ENCODE assay signal across 12 cellular contexts in genomic region chr21:37159053-37159776, GRCh38.
DNase-seq lines count a peak whose midpoint lies in the region; ATAC-seq and TF ChIP-seq lines count a peak whose summit lies in the region.
"Had no signal": no experiment of that assay in that cellular context is flagged by ENCODE, and none has a peak within 500 bp of the region (broad histone marks: within the 10 kb centered on the region; RNA-seq: fewer than 3 reads in every experiment).

No MANE protein-coding gene starts in this region.

- peak; percentile 73 for DNase-seq in activated CD4-positive, alpha-beta T cell treated with anti-CD3 and anti-CD28 coated beads for 36 hours
- DNase-seq in activated CD4-positive, alpha-beta T cell treated with anti-CD3 and anti-CD28 coated beads, Interleukin-2, amount 50 U/mL, for 4 hours = no peak
- DNase-seq in activated CD4-positive, alpha-beta T cell treated with anti-CD3 and anti-CD28 coated beads, Interleukin-2, amount 50 U/mL, for 48 hours = peak; percentile 36 to 39
- peak; percentile 5 for DNase-seq in stimulated activated CD4-positive, alpha-beta T cell treated with anti-CD3 and anti-CD28 coated beads, Interleukin-4, amount 100 ng/mL, for 24 hours
- no peak for DNase-seq in NCI-H1436 treated with DMSO at 0.1 percent for 48 hours (lab: John Stamatoyannopoulos, UW)
- DNase-seq in NCI-H69 (lab: John Stamatoyannopoulos, UW) = no peak
- DNase-seq in CD4-positive, alpha-beta T cell = no peak
- DNase-seq: central memory CD4-positive, alpha-beta T cell; Karpas-422; NCI-H446 treated with DMSO at 0.1 percent for 48 hours; SIG-M5 had no signal

- peak overlapping the region; percentile 0 for H3K4me3 Mint-ChIP-seq in activated CD4-positive, alpha-beta T cell treated with anti-CD3 and anti-CD28 coated beads for 36 hours
- H3K4me3 Mint-ChIP-seq in CD4-positive, alpha-beta T cell = no peak overlapping the region

- no peak overlapping the region for H3K27ac ChIP-seq in CD4-positive, alpha-beta T cell (ENCODE audit: low read depth, low read length)

- POLR2A ChIA-PET in activated CD4-positive, alpha-beta T cell treated with anti-CD3 and anti-CD28 coated beads for 36 hours (lab: Charles Lee) = interaction anchor here (0.6 kb wide), 1 partner anchor 405 kb away, joined by 3 read pairs; no protein-coding TSS in a partner anchor
- POLR2A ChIA-PET in CD4-positive, alpha-beta T cell (lab: Charles Lee) = no interaction called here

- no peak for TF ChIP-seq CTCF in CD4-positive, alpha-beta T cell (IDR thresholded peaks at IDR 0.05)

- H3K36me3 Mint-ChIP-seq in activated CD4-positive, alpha-beta T cell treated with anti-CD3 and anti-CD28 coated beads for 36 hours (ENCODE audit: low read depth) = peaks cover 47% of the 10 kb centered on the region
- H3K36me3 Mint-ChIP-seq in CD4-positive, alpha-beta T cell (ENCODE audit: low read depth) = peaks cover 90% of the 10 kb centered on the region

- no peaks in the 10 kb centered on the region for H3K9me3 ChIP-seq in CD4-positive, alpha-beta T cell (ENCODE audit: control insufficient read depth, low read length)

- H3K27me3 Mint-ChIP-seq in activated CD4-positive, alpha-beta T cell treated with anti-CD3 and anti-CD28 coated beads for 36 hours = no peaks in the 10 kb centered on the region
- no peaks in the 10 kb centered on the region for H3K27me3 Mint-ChIP-seq in CD4-positive, alpha-beta T cell

- peaks cover 13% of the 10 kb centered on the region for H3K4me1 Mint-ChIP-seq in activated CD4-positive, alpha-beta T cell treated with anti-CD3 and anti-CD28 coated beads for 36 hours
- H3K4me1 Mint-ChIP-seq in CD4-positive, alpha-beta T cell (ENCODE audit: low read depth) = no peaks in the 10 kb centered on the region

- intact Hi-C loops in activated CD4-positive, alpha-beta T cell treated with anti-CD3 and anti-CD28 coated beads for 36 hours (cut with DNase I, micrococcal nuclease) = loop anchor here in 1 of 2 experiments (2.0 kb wide), 1 partner anchor 62 kb away; no protein-coding TSS in a partner anchor
- intact Hi-C loops in CD4-positive, alpha-beta T cell (cut with DNase I, micrococcal nuclease) = no loop called here

- ATAC-seq in activated CD4-positive, alpha-beta T cell treated with anti-CD3 and anti-CD28 coated beads for 36 hours = peak; percentile 96
- ATAC-seq in GM19452 (IDR thresholded peaks at IDR 0.05; ENCODE audit: unreplicated experiment) = peak; percentile 66
- ATAC-seq in CD4-positive, alpha-beta T cell (ENCODE audit: poor library complexity) = no peak

- H3K27ac Mint-ChIP-seq in activated CD4-positive, alpha-beta T cell treated with anti-CD3 and anti-CD28 coated beads for 36 hours = peak overlapping the region; percentile 88
- no peak overlapping the region for H3K27ac Mint-ChIP-seq in CD4-positive, alpha-beta T cell

- H3K27me3 ChIP-seq in CD4-positive, alpha-beta T cell (ENCODE audit: control insufficient read depth, insufficient read depth, low read length) = no peaks in the 10 kb centered on the region

- no peaks in the 10 kb centered on the region for H3K9me3 Mint-ChIP-seq in activated CD4-positive, alpha-beta T cell treated with anti-CD3 and anti-CD28 coated beads for 36 hours (ENCODE audit: low read depth)
- H3K9me3 Mint-ChIP-seq in CD4-positive, alpha-beta T cell = no peaks in the 10 kb centered on the region

- CTCF ChIA-PET in activated CD4-positive, alpha-beta T cell treated with anti-CD3 and anti-CD28 coated beads for 36 hours (lab: Charles Lee) = no interaction called here
- CTCF ChIA-PET in CD4-positive, alpha-beta T cell (lab: Charles Lee) = no interaction called here

Comparison
In these comparisons a context has a peak if more than half of its experiments do, and no peak if none do; other contexts are left out.
1. DNase-seq: peak in activated CD4-positive, alpha-beta T cell treated with anti-CD3 and anti-CD28 coated beads for 36 hours (single experiment), activated CD4-positive, alpha-beta T cell treated with anti-CD3 and anti-CD28 coated beads, Interleukin-2, amount 50 U/mL, for 48 hours (2 of 2) and stimulated activated CD4-positive, alpha-beta T cell treated with anti-CD3 and anti-CD28 coated beads, Interleukin-4, amount 100 ng/mL, for 24 hours (single experiment); none in activated CD4-positive, alpha-beta T cell treated with anti-CD3 and anti-CD28 coated beads, Interleukin-2, amount 50 U/mL, for 4 hours (0 of 2), NCI-H1436 treated with DMSO at 0.1 percent for 48 hours (single experiment), NCI-H69 (single experiment) and CD4-positive, alpha-beta T cell (0 of 10).